Comparison of ENCODE assay signal across 8 cellular contexts in the genomic region with DNA sequence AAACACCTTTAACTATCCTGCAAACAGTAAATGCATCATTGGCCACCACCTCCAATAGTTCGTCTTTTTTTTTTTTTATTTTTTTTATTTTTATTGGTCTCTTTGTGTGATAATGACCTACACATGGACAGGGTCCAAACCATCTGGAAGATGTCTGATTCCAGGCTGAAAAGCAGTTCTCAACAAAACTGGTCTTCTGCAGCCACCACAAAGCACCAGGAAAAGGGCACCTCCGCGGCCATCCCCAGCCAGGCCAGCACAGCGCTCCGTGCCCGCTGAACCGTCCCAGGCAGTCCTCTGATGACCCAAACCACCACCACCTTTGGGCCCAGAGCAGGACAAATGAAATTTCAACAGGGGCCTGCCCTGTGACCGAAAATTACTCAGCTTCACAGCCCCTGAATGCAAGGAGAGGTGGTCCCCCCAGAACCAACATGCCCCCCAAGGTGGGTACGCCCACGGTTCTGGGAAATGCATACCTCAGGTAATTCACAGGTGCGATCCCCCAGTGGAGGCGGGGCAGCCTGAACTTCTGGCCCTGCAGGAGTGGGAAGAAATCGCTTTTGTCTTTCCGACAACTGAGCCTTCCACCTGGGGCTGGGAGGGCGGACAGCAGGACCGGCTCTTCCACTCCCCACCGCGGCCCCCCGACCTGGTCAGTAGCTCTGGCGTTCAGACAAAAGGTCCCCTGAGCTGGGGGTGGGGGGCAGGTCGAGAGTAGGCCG. TPM values are rescaled to one million over a fixed set of nuclear protein-coding genes. Genes with fewer than 3 reads are reported as not detected.
DNase-seq lines count a peak whose midpoint lies in the region; ATAC-seq lines count a peak whose summit lies in the region.

No MANE protein-coding gene starts in this region.

- H3K27me3 Mint-ChIP-seq in stimulated activated naive CD8-positive, alpha-beta T cell treated with anti-CD3 and anti-CD28 coated beads, Interleukin-15, Interleukin-2, amounts not matched to agents 100 ng/mL and 50 ng/mL, for 24 hours, result no peaks in the 10 kb centered on the region
- no peaks in the 10 kb centered on the region for H3K27me3 Mint-ChIP-seq in activated T-cell treated with anti-CD3 and anti-CD28 coated beads, Interleukin-2, amount 50 U/mL, for 72 hours (ENCODE audit: low read depth)

- no peak for DNase-seq in stimulated activated naive CD8-positive, alpha-beta T cell treated with anti-CD3 and anti-CD28 coated beads, Interleukin-15, Interleukin-2, amounts not matched to agents 100 U/mL and 50 U/mL, for 24 hours
- DNase-seq in activated T-cell treated with anti-CD3 and anti-CD28 coated beads, Interleukin-2, amount 50 U/mL, for 72 hours, result peak in 1 of 2 donors; percentile 23
- DNase-seq in glomerular visceral epithelial cell (ENCODE audit: extremely low spot score), result peak; percentile 55
- no peak for DNase-seq in NCI-H2081 treated with DMSO at 0.1 percent for 48 hours (lab: John Stamatoyannopoulos, UW)
- no peak for DNase-seq in superior temporal gyrus (ENCODE audit: extremely low spot score)

- no peak for ATAC-seq in stimulated activated naive CD8-positive, alpha-beta T cell treated with anti-CD3 and anti-CD28 coated beads, Interleukin-15, Interleukin-2, amounts not matched to agents 100 U/mL and 50 U/mL, for 24 hours
- ATAC-seq in activated T-cell treated with anti-CD3 and anti-CD28 coated beads, Interleukin-2, amount 50 U/mL, for 72 hours (replicated peaks in 1 of 2), result no peak
- no peak for ATAC-seq in GM18868 (IDR thresholded peaks at IDR 0.05; ENCODE audit: unreplicated experiment)

- peaks cover 13% of the 10 kb centered on the region for H3K4me1 ChIP-seq in skeletal muscle satellite cell (ENCODE audit: control insufficient read depth, insufficient read depth, low read length)

- H3K36me3 Mint-ChIP-seq in stimulated activated naive CD8-positive, alpha-beta T cell treated with anti-CD3 and anti-CD28 coated beads, Interleukin-15, Interleukin-2, amounts not matched to agents 100 ng/mL and 50 ng/mL, for 24 hours (ENCODE audit: low read depth), result peaks cover 18% of the 10 kb centered on the region
- peaks cover 20 to 26% of the 10 kb centered on the region in 2 donors for H3K36me3 Mint-ChIP-seq in activated T-cell treated with anti-CD3 and anti-CD28 coated beads, Interleukin-2, amount 50 U/mL, for 72 hours (ENCODE audit: insufficient read depth in 2 of 2)

- H3K9me3 ChIP-seq in skeletal muscle satellite cell (replicated peaks; ENCODE audit: low read length), result no peaks in the 10 kb centered on the region

- no peaks in the 10 kb centered on the region for H3K36me3 ChIP-seq in skeletal muscle satellite cell (ENCODE audit: insufficient read depth, low read length)

- H3K4me3 Mint-ChIP-seq in stimulated activated naive CD8-positive, alpha-beta T cell treated with anti-CD3 and anti-CD28 coated beads, Interleukin-15, Interleukin-2, amounts not matched to agents 100 ng/mL and 50 ng/mL, for 24 hours, result peak overlapping the region; percentile 94
- H3K4me3 Mint-ChIP-seq in activated T-cell treated with anti-CD3 and anti-CD28 coated beads, Interleukin-2, amount 50 U/mL, for 72 hours, result peak overlapping the region; percentile 96 to 98

- no peaks in the 10 kb centered on the region for H3K9me3 Mint-ChIP-seq in stimulated activated naive CD8-positive, alpha-beta T cell treated with anti-CD3 and anti-CD28 coated beads, Interleukin-15, Interleukin-2, amounts not matched to agents 100 ng/mL and 50 ng/mL, for 24 hours
- H3K9me3 Mint-ChIP-seq in activated T-cell treated with anti-CD3 and anti-CD28 coated beads, Interleukin-2, amount 50 U/mL, for 72 hours, result no peaks in the 10 kb centered on the region

- H3K4me3 ChIP-seq in skeletal muscle satellite cell (ENCODE audit: low read length), result peak overlapping the region; percentile 89

- H3K4me1 Mint-ChIP-seq in stimulated activated naive CD8-positive, alpha-beta T cell treated with anti-CD3 and anti-CD28 coated beads, Interleukin-15, Interleukin-2, amounts not matched to agents 100 ng/mL and 50 ng/mL, for 24 hours (ENCODE audit: low read depth), result peaks cover 71% of the 10 kb centered on the region
- peaks cover 56% of the 10 kb centered on the region for H3K4me1 Mint-ChIP-seq in activated T-cell treated with anti-CD3 and anti-CD28 coated beads, Interleukin-2, amount 50 U/mL, for 72 hours (ENCODE audit: low read depth)

- H3K4me2 ChIP-seq in skeletal muscle satellite cell (ENCODE audit: low read length), result peak overlapping the region; percentile 98

- peak overlapping the region; percentile 73 for H3K9ac ChIP-seq in skeletal muscle satellite cell (ENCODE audit: low read depth, low read length)

- peak overlapping the region; percentile 93 for H3K27ac Mint-ChIP-seq in stimulated activated naive CD8-positive, alpha-beta T cell treated with anti-CD3 and anti-CD28 coated beads, Interleukin-15, Interleukin-2, amounts not matched to agents 100 ng/mL and 50 ng/mL, for 24 hours
- peak overlapping the region; percentile 91 for H3K27ac Mint-ChIP-seq in activated T-cell treated with anti-CD3 and anti-CD28 coated beads, Interleukin-2, amount 50 U/mL, for 72 hours

- no peaks in the 10 kb centered on the region for H3K27me3 ChIP-seq in skeletal muscle satellite cell (ENCODE audit: control insufficient read depth, insufficient read depth, low read length)

RNA-seq across cellular contexts. Expression of a gene that starts 1.6 kb away (rescaled TPM):
- 10 to 100 TPM; 52.9 to 53.7 TPM for total RNA-seq in activated T-cell treated with anti-CD3 and anti-CD28 coated beads, Interleukin-2, amount 50 U/mL, for 72 hours
- total RNA-seq in skeletal muscle satellite cell (2012; rRNA removed), result 3.5 and 7.6 TPM in 2 replicates
